29 cellular contexts compared by ENCODE assay signal in the genomic region with DNA sequence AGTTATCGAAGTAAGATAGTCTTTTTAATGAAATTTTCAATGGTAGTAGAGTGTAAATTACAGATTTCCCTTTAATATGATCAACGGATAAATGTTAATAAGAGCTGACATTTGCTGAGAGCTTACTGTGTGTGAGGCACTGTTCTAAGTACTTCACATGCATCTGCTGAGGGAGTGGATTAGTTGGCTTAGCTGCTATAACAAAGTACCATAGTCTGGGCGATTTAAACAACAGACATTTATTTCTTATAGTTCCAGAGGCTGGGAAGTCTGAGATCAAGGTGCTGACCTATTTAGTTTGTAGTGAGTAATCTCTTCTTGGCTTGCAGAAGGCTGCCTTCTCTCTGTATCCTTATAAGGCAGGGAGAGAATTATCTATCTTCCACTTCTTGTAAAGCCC.
"Had no signal": no experiment of that assay in that cellular context is flagged by ENCODE, and none has a peak within 500 bp of the region (broad histone marks: within the 10 kb centered on the region; RNA-seq: fewer than 3 reads in every experiment).

No MANE protein-coding gene starts in this region.

- H3K4me3 ChIP-seq: left lung, lower lobe of right lung, psoas muscle, right atrium auricular region, right lobe of liver, smooth muscle cell, testis, thyroid gland, transverse colon, upper lobe of left lung had no signal

- H3K27me3 ChIP-seq: left lung, right atrium auricular region, right lobe of liver, testis, thyroid gland, transverse colon, upper lobe of left lung had no signal

- H3K9me3 ChIP-seq: left lung, lower lobe of right lung, psoas muscle, right atrium auricular region, right lobe of liver, testis, thyroid gland, transverse colon, upper lobe of left lung had no signal

- FAIRE-seq: islet of Langerhans, kidney, urothelium cell line had no signal

- H3K27ac ChIP-seq: left lung, lower lobe of right lung, parathyroid adenoma, psoas muscle, right atrium auricular region, right lobe of liver, testis, thyroid gland, transverse colon, upper lobe of left lung had no signal

- H3K36me3 ChIP-seq: left lung, lower lobe of right lung, right atrium auricular region, right lobe of liver, thyroid gland, transverse colon, upper lobe of left lung had no signal

- H3K4me1 ChIP-seq: left lung, lower lobe of right lung, parathyroid adenoma, psoas muscle, right atrium auricular region, right lobe of liver, testis, thyroid gland, upper lobe of left lung had no signal

- DNase-seq: hypothalamus; immature natural killer cell; kidney; left colon; left lung; lower lobe of right lung; mammary epithelial cell; mesenchymal stem cell; naive thymus-derived CD8-positive, alpha-beta T cell; nucleus accumbens; psoas muscle; right lobe of liver; stimulated activated CD4-positive, alpha-beta T cell treated with anti-CD3 and anti-CD28 coated beads, Interleukin-1b, Interleukin-23, amount 100 ng/mL, for 48 hours; stimulated activated CD4-positive, alpha-beta T cell treated with anti-CD3 and anti-CD28 coated beads, Interleukin-2, amount 100 ng/mL, for 48 hours; stimulated activated CD4-positive, alpha-beta T cell treated with anti-CD3 and anti-CD28 coated beads, Interleukin-4, amount 100 ng/mL, for 4 hours; stimulated activated CD8-positive, alpha-beta memory T cell treated with anti-CD3 and anti-CD28 coated beads, Interleukin-4, amount 100 ng/mL, for 48 hours; stimulated activated naive CD4-positive, alpha-beta T cell treated with Interleukin-2 at 50 U/mL for 16 hours; stimulated activated naive CD8-positive, alpha-beta T cell treated with anti-CD3 and anti-CD28 coated beads, Interleukin-15, amount 100 ng/mL, for 72 hours; substantia nigra; testis; thyroid gland; transverse colon; upper lobe of left lung had no signal

- ATAC-seq: left colon; left lung; lower lobe of right lung; naive thymus-derived CD8-positive, alpha-beta T cell; psoas muscle; right lobe of liver; stimulated activated memory B cell treated with anti-CD40 and anti-IgM and Interleukin-4, amounts not matched to agents 10 μg/mL and 1 μg/mL and 100 μg/mL, for 72 hours; stimulated activated naive CD8-positive, alpha-beta T cell treated with anti-CD3 and anti-CD28 coated beads, Interleukin-15, amount 100 ng/mL, for 72 hours had no signal
